In the genomic region with DNA sequence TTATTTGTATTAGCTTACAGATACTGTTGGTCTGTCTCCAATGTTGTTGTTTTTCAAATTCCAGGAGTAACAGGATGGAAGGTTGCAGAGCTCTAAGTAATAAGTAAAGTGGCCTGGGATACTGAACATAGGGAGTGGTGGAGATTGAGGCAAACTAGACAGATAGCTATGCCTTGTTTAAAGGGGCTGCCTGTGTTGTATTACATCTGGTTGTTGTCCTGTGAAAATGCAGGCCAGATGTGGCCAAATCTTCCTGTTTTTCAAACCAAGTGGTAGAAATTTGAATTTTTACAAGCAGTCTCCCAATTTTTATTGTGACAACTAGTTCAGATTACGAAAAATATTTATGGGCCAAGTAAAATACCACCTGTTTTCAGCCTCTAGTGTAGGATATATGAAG, we compare ENCODE assay signal across 25 cellular contexts. TPM values are rescaled to one million over a fixed set of nuclear protein-coding genes. Genes with fewer than 3 reads are reported as not detected.
DNase-seq lines count a peak whose midpoint lies in the region; ATAC-seq and TF ChIP-seq lines count a peak whose summit lies in the region.
"Had no signal": no experiment of that assay in that cellular context is flagged by ENCODE, and none has a peak within 500 bp of the region (broad histone marks: within the 10 kb centered on the region; RNA-seq: fewer than 3 reads in every experiment).

No MANE protein-coding gene starts in this region.

- DNase-seq in left ventricle myocardium superior (no peak), cardiac septum (ENCODE audit: low spot score) (no peak), adipocyte (ENCODE audit: low read depth) (no peak), fibroblast of villous mesenchyme (ENCODE audit: low read depth) (peak; percentile 32), suprapubic skin (ENCODE audit: low spot score in 2 of 2) (no peak), progenitor cell of endocrine pancreas (ENCODE audit: low spot score, unreplicated experiment) (no peak), aorta (no peak)
- no peak for DNase-seq in CD4-positive, alpha-beta memory T cell
- DNase-seq: C1 segment of cervical spinal cord; Calu3; CD8-positive, alpha-beta memory T cell; DMS79 treated with DMSO at 0.1 percent for 48 hours; GF-D8; H7; MG63; NCI-H1105 treated with DMSO at 0.1 percent for 48 hours; NCI-H146; NCI-H1930; NCI-H2107; NCI-H446 treated with DMSO at 0.1 percent for 48 hours; NCI-H526; Right ventricle myocardium superior; RPMI8226 had no signal

- intact Hi-C loops in left ventricle myocardium superior (cut with micrococcal nuclease) = no loop called here
- intact Hi-C loops in cardiac septum (cut with DNase I) = no loop called here
- intact Hi-C loops in CD4-positive, alpha-beta memory T cell (cut with micrococcal nuclease) = no loop called here
- intact Hi-C loops in aorta (cut with DNase I) = no loop called here

- H3K36me3 Mint-ChIP-seq in CD4-positive, alpha-beta memory T cell = no peaks in the 10 kb centered on the region
- no peaks in the 10 kb centered on the region for H3K36me3 Mint-ChIP-seq in progenitor cell of endocrine pancreas (ENCODE audit: insufficient read depth)
- H3K36me3 Mint-ChIP-seq: CD8-positive, alpha-beta memory T cell had no signal

- H3K4me1 ChIP-seq in adipocyte (ENCODE audit: control insufficient read depth, insufficient read depth, low read length) (peaks cover 39% of the 10 kb centered on the region), suprapubic skin (peaks cover 3% of the 10 kb centered on the region), aorta (ENCODE audit: control insufficient read depth in 1 of 2, insufficient read depth in 2 of 2, low read length in 2 of 2) (peaks cover 0 to 4% of the 10 kb centered on the region in 2 donors)
- H3K4me1 ChIP-seq in CD4-positive, alpha-beta memory T cell (ENCODE audit: insufficient read depth, low read length) = no peaks in the 10 kb centered on the region

- ATAC-seq in left ventricle myocardium superior = peak; percentile 42
- ATAC-seq in aorta (ENCODE audit: low FRiP score) = no peak
- ATAC-seq: K562 had no signal

- 60% methylated on average over 1 of the region's 1 CpG for WGBS in suprapubic skin
- 91% methylated on average over 1 of the region's 1 CpG for WGBS in aorta, 2 donors

- H3K4me3 Mint-ChIP-seq in CD4-positive, alpha-beta memory T cell = no peak overlapping the region
- H3K4me3 Mint-ChIP-seq in progenitor cell of endocrine pancreas (ENCODE audit: low read depth) = no peak overlapping the region
- H3K4me3 Mint-ChIP-seq: CD8-positive, alpha-beta memory T cell had no signal

- no peaks in the 10 kb centered on the region for H3K9me3 Mint-ChIP-seq in CD4-positive, alpha-beta memory T cell
- no peaks in the 10 kb centered on the region for H3K9me3 Mint-ChIP-seq in progenitor cell of endocrine pancreas (ENCODE audit: low read depth)
- H3K9me3 Mint-ChIP-seq: CD8-positive, alpha-beta memory T cell had no signal

- H3K4me1 Mint-ChIP-seq in CD4-positive, alpha-beta memory T cell = no peaks in the 10 kb centered on the region
- H3K4me1 Mint-ChIP-seq in progenitor cell of endocrine pancreas (ENCODE audit: low read depth) = no peaks in the 10 kb centered on the region
- H3K4me1 Mint-ChIP-seq: CD8-positive, alpha-beta memory T cell had no signal

- no peak overlapping the region for H3K4me3 ChIP-seq in adipocyte (ENCODE audit: low read length)
- H3K4me3 ChIP-seq in fibroblast of villous mesenchyme (ENCODE audit: low read depth, low read length) = no peak overlapping the region
- no peak overlapping the region for H3K4me3 ChIP-seq in suprapubic skin
- no peak overlapping the region for H3K4me3 ChIP-seq in CD4-positive, alpha-beta memory T cell (ENCODE audit: low read length in 2 of 2)
- no peak overlapping the region for H3K4me3 ChIP-seq in aorta (ENCODE audit: low read length in 2 of 2)
- H3K4me3 ChIP-seq: K562, MG63, SJSA1 had no signal

- no peaks in the 10 kb centered on the region for H3K36me3 ChIP-seq in adipocyte (ENCODE audit: control insufficient read depth, insufficient read depth, low read length, severe bottlenecking)
- H3K36me3 ChIP-seq in suprapubic skin = no peaks in the 10 kb centered on the region
- no peaks in the 10 kb centered on the region for H3K36me3 ChIP-seq in CD4-positive, alpha-beta memory T cell (ENCODE audit: insufficient read depth, low read length)
- no peaks in the 10 kb centered on the region for H3K36me3 ChIP-seq in aorta (ENCODE audit: control insufficient read depth in 1 of 2, insufficient read depth in 2 of 2, low read length in 1 of 2)

- H3K9me3 ChIP-seq in adipocyte (ENCODE audit: control insufficient read depth, low read length) (no peaks in the 10 kb centered on the region), suprapubic skin (no peaks in the 10 kb centered on the region), aorta (ENCODE audit: control insufficient read depth, low read length) (no peaks in the 10 kb centered on the region)
- H3K9me3 ChIP-seq in CD4-positive, alpha-beta memory T cell (ENCODE audit: control insufficient read depth in 1 of 2, low read length in 2 of 2) = no peaks in the 10 kb centered on the region
- H3K9me3 ChIP-seq: MG63, SJSA1 had no signal

- H3K27ac Mint-ChIP-seq in CD4-positive, alpha-beta memory T cell = no peak overlapping the region
- no peak overlapping the region for H3K27ac Mint-ChIP-seq in progenitor cell of endocrine pancreas
- H3K27ac Mint-ChIP-seq: CD8-positive, alpha-beta memory T cell had no signal

- no peak for TF ChIP-seq POLR2A in suprapubic skin (IDR thresholded peaks at IDR 0.05)

- no peaks in the 10 kb centered on the region for H3K27me3 ChIP-seq in adipocyte (replicated peaks; ENCODE audit: control insufficient read depth, insufficient read depth, low read length)
- no peaks in the 10 kb centered on the region for H3K27me3 ChIP-seq in suprapubic skin
- H3K27me3 ChIP-seq in CD4-positive, alpha-beta memory T cell (ENCODE audit: insufficient read depth, low read length) = no peaks in the 10 kb centered on the region
- H3K27me3 ChIP-seq in aorta (ENCODE audit: control insufficient read depth in 1 of 2, insufficient read depth in 2 of 2, low read length in 1 of 2) = no peaks in the 10 kb centered on the region
- H3K27me3 ChIP-seq: MG63, SJSA1 had no signal

- H3K27ac ChIP-seq in suprapubic skin (peak overlapping the region; percentile 13), aorta (ENCODE audit: low read depth in 1 of 2, low read length in 2 of 2) (no peak overlapping the region)
- no peak overlapping the region for H3K27ac ChIP-seq in CD4-positive, alpha-beta memory T cell (ENCODE audit: low read depth, low read length)
- H3K27ac ChIP-seq: SJSA1 had no signal

- H3K9ac ChIP-seq in adipocyte (ENCODE audit: low read length) = peak overlapping the region; percentile 31

- POLR2A ChIA-PET in CD4-positive, alpha-beta memory T cell (lab: Charles Lee; ENCODE audit: partially characterized antibody) = no interaction called here

- TF ChIP-seq CTCF in fibroblast of villous mesenchyme (IDR thresholded peaks at IDR 0.05; ENCODE audit: insufficient read depth, low read depth, low read length) = no peak
- TF ChIP-seq CTCF in suprapubic skin (IDR thresholded peaks at IDR 0.05) = no peak
- no peak for TF ChIP-seq CTCF in progenitor cell of endocrine pancreas (IDR thresholded peaks at IDR 0.05; ENCODE audit: unreplicated experiment)

- CTCF ChIA-PET in CD4-positive, alpha-beta memory T cell (lab: Charles Lee; ENCODE audit: partially characterized antibody) = no interaction called here

- no peak for TF ChIP-seq EP300 in suprapubic skin (IDR thresholded peaks at IDR 0.05)

- no peaks in the 10 kb centered on the region for H3K27me3 Mint-ChIP-seq in CD4-positive, alpha-beta memory T cell
- no peaks in the 10 kb centered on the region for H3K27me3 Mint-ChIP-seq in progenitor cell of endocrine pancreas
- H3K27me3 Mint-ChIP-seq: CD8-positive, alpha-beta memory T cell had no signal

RNA-seq across cellular contexts. Expression of gene BICC1, which starts 33.5 kb away (rescaled TPM):
- total RNA-seq in left ventricle myocardium superior (4.9 TPM), cardiac septum (6.4 TPM), fibroblast of villous mesenchyme (39.3 and 47.7 TPM in 2 replicates), suprapubic skin (1 to 10 TPM; 2.4 to 6.9 (median 3.5) TPM), progenitor cell of endocrine pancreas (4.9 TPM in 2 replicates), aorta (10 to 100 TPM; 17.3 to 46.8 TPM)
- total RNA-seq in CD4-positive, alpha-beta memory T cell = not detected
- not detected for polyA plus RNA-seq in CD4-positive, alpha-beta memory T cell
- 10 to 100 TPM in 1 of 2 donors, 1 to 10 TPM in 1; 3.8 to 10.5 TPM for polyA plus RNA-seq in aorta
- total RNA-seq: CD8-positive, alpha-beta memory T cell; K562 had no signal
- polyA plus RNA-seq: CD8-positive, alpha-beta memory T cell; K562 had no signal
